Comparison of ENCODE assay signal across 13 cellular contexts in the genomic region with DNA sequence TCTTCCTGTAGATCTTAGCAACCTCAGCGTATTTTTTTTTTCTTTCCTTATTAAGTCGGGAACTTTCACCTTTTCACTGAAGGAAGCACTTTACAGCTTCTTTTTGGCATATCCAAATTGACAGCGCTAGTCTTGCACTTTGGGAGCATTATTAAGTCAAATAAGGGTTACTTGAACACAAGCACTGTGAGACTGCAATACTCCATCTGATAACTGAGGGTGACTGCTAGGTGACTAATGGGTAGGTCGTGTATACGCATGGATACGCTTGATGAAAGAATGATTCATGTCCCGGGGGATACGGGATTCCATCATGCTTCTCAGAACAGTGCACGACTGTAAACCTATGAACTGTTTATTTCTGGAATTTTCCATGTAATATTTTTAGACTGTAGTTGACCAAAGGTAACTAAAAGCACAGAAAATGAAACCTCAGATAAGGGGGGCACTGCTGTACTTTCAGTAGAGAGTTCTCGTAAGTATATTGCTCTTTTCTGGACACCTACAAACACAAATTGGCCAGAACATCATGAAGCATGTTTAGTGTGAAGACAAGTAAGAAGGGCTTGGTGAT.
DNase-seq lines count a peak whose midpoint lies in the region; ATAC-seq, FAIRE-seq and TF ChIP-seq lines count a peak whose summit lies in the region.
"Had no signal": no experiment of that assay in that cellular context is flagged by ENCODE, and none has a peak within 500 bp of the region (broad histone marks: within the 10 kb centered on the region; RNA-seq: fewer than 3 reads in every experiment).

No MANE protein-coding gene starts in this region.

- dilution Hi-C loops in keratinocyte (cut with MboI; ENCODE audit: extremely low pct_ligation_motif_present, low sequenced_read_pairs) = no loop called here

- no peak for TF ChIP-seq POLR2A in K562 (conservative IDR thresholded peaks at IDR 0.05)

- no peak overlapping the region for H3K4me3 ChIP-seq in AG04450 (ENCODE audit: low read depth, low read length)
- H3K4me3 ChIP-seq in K562 = no peak overlapping the region
- H3K4me3 ChIP-seq in keratinocyte (ENCODE audit: control insufficient read depth in 2 of 3, extremely low read depth in 1 of 3, insufficient read depth in 2 of 3, low read depth in 1 of 3, low read length in 3 of 3) = no peak overlapping the region
- H3K4me3 ChIP-seq: mucosa of descending colon had no signal

- H3K4me1 ChIP-seq in K562 (replicated peaks in 1 of 2; ENCODE audit: control insufficient read depth in 2 of 2, insufficient read depth in 2 of 2, low read length in 2 of 2) (peaks cover 2 to 46% of the 10 kb centered on the region in 2 experiments; a peak in 4 of 5 replicates), keratinocyte (ENCODE audit: control insufficient read depth, extremely low read depth, insufficient read depth, low read length) (peaks cover 41% of the 10 kb centered on the region)

- H3K4me2 ChIP-seq in K562 (ENCODE audit: insufficient read depth, low read length) (peak overlapping the region; percentile 67), keratinocyte (ENCODE audit: control insufficient read depth, extremely low read depth, insufficient read depth, low read depth, low read length) (peak overlapping the region; percentile 49)

- H2AFZ ChIP-seq in K562 (ENCODE audit: low read depth, low read length) (peak overlapping the region; percentile 36), keratinocyte (ENCODE audit: control insufficient read depth, low read length) (peak overlapping the region; percentile 69)

- peaks cover 7% of the 10 kb centered on the region; the same call in 2 of the 3 replicates for H3K36me3 ChIP-seq in K562 (ENCODE audit: control insufficient read depth, insufficient read depth, low read length)
- no peaks in the 10 kb centered on the region for H3K36me3 ChIP-seq in keratinocyte (ENCODE audit: control insufficient read depth in 2 of 2, extremely low read depth in 1 of 2, insufficient read depth in 2 of 2, low read length in 2 of 2)

- peak; percentile 84 for FAIRE-seq in K562 (lab: Jason Lieb, UNC)
- FAIRE-seq in keratinocyte (lab: Jason Lieb, UNC) = peak; percentile 90
- FAIRE-seq: GM12891, small intestine had no signal

- POLR2A ChIA-PET in AG04450 (lab: Yijun Ruan, JAX) (no interaction called here), K562 (lab: Yijun Ruan, JAX) (interaction anchor here (1.7 kb wide), 1 partner anchor 12 kb away, joined by 6 read pairs; no protein-coding TSS in a partner anchor)

- 6% methylated on average over 10 of the region's 10 CpGs for WGBS in K562 (ENCODE audit: insufficient coverage, low coverage, missing lambda C conversion rate)

- in situ Hi-C loops in K562 (cut with MboI) = no loop called here

- peak in 1 of 2 experiments; percentile 21; a peak in 2 of 4 replicates for TF ChIP-seq RAD21 in K562 (CRISPR knock-in tag; conservative IDR thresholded peaks at IDR 0.05 in 1 of 2, IDR thresholded peaks at IDR 0.05 in 1 of 2)

- no peaks in the 10 kb centered on the region for H4K20me1 ChIP-seq in K562 (replicated peaks; ENCODE audit: control insufficient read depth, insufficient read depth, low read length)
- H4K20me1 ChIP-seq in keratinocyte (ENCODE audit: control insufficient read depth, extremely low read depth, insufficient read depth, low read length) = no peaks in the 10 kb centered on the region

- DNase-seq in AG04450 (ENCODE audit: low read depth, low spot score) (peak; percentile 59), HT1080 (ENCODE audit: low read depth) (peak; percentile 89), K562 (ENCODE audit: extremely low read depth in 1 of 4, low spot score in 3 of 4) (peak; percentile 70 to 89 (median 78)), keratinocyte (ENCODE audit: low read depth, low spot score) (no peak), CD1c-positive myeloid dendritic cell (ENCODE audit: extremely low spot score) (no peak), SHP77 treated with DMSO at 0.1 percent for 48 hours (lab: John Stamatoyannopoulos, UW) (no peak), KG1 (lab: John Stamatoyannopoulos, UW) (no peak)
- DNase-seq: CD4-positive, CD25-positive, alpha-beta regulatory T cell; mucosa of descending colon; NCI-H510A treated with DMSO at 0.1 percent for 48 hours; small intestine had no signal

- peak; percentile 88 for TF ChIP-seq EP300 in K562 (IDR thresholded peaks at IDR 0.05; ENCODE audit: low read length)

- H3K9me3 ChIP-seq in AG04450 (ENCODE audit: control insufficient read depth, insufficient read depth, low read length) (peaks cover 2% of the 10 kb centered on the region), K562 (replicated peaks; ENCODE audit: control insufficient read depth, insufficient read depth, low read depth, low read length) (0 out of 2 replicates have a peak, but pooled peaks cover 3% of the 10 kb centered on the region), keratinocyte (ENCODE audit: control insufficient read depth, low read depth, low read length) (peaks cover 2% of the 10 kb centered on the region)
- H3K9me3 ChIP-seq: mucosa of descending colon had no signal

- intact Hi-C loops in K562 (cut with micrococcal nuclease) = no loop called here

- H3K9me1 ChIP-seq in K562 (ENCODE audit: control insufficient read depth, insufficient read depth, low read length) (no peaks in the 10 kb centered on the region), keratinocyte (ENCODE audit: control insufficient read depth, extremely low read depth, insufficient read depth, low read length) (no peaks in the 10 kb centered on the region)

- H3K9ac ChIP-seq in K562 (ENCODE audit: insufficient read depth in 1 of 2, low read depth in 2 of 2, low read length in 2 of 2) = peak overlapping the region in 1 of 2 experiments; percentile 54; a peak in 2 of 4 replicates
- no peak overlapping the region for H3K9ac ChIP-seq in keratinocyte (ENCODE audit: control insufficient read depth, extremely low read depth, insufficient read depth, low read length)

- peak; percentile 88 for ATAC-seq in K562
- ATAC-seq in HG02973 (IDR thresholded peaks at IDR 0.05; ENCODE audit: unreplicated experiment) = no peak
- ATAC-seq: mucosa of descending colon had no signal

- H3K27ac ChIP-seq in AG04450 (ENCODE audit: low read depth, low read length) (no peak overlapping the region), K562 (ENCODE audit: extremely low read depth, low read depth, low read length) (peak overlapping the region; percentile 50), keratinocyte (ENCODE audit: control insufficient read depth, insufficient read depth, low read length) (peak overlapping the region; percentile 90)

- H3K27me3 ChIP-seq in AG04450 (ENCODE audit: control insufficient read depth, insufficient read depth, low read length) (no peaks in the 10 kb centered on the region), K562 (ENCODE audit: control insufficient read depth in 2 of 2, insufficient read depth in 2 of 2, low read length in 2 of 2) (no peaks in the 10 kb centered on the region), keratinocyte (ENCODE audit: control insufficient read depth, extremely low read depth, insufficient read depth, low read length) (no peaks in the 10 kb centered on the region)

- H3K79me2 ChIP-seq in K562 (ENCODE audit: control insufficient read depth, insufficient read depth, low read length) (peaks cover 15% of the 10 kb centered on the region; the same call in 1 of the 3 replicates), keratinocyte (ENCODE audit: control insufficient read depth, insufficient read depth, low read length) (no peaks in the 10 kb centered on the region)

- BruUV-seq in K562 (replicated peaks; lab: Mats Ljungman, UMichigan) = no TSS peak

- TF ChIP-seq CTCF in AG04450 (IDR thresholded peaks at IDR 0.05; ENCODE audit: low read depth, low read length) = no peak
- no peak for TF ChIP-seq CTCF in K562 (IDR thresholded peaks at IDR 0.05 in 2 of 3, conservative IDR thresholded peaks at IDR 0.05 in 1 of 3; ENCODE audit: insufficient read depth in 2 of 3, low read depth in 1 of 3, low read length in 3 of 3)
- TF ChIP-seq CTCF in keratinocyte (optimal IDR thresholded peaks at IDR 0.05 in 1 of 3, IDR thresholded peaks at IDR 0.05 in 1 of 3, conservative IDR thresholded peaks at IDR 0.05 in 1 of 3; ENCODE audit: extremely low read depth in 1 of 3, insufficient read depth in 2 of 3, low read length in 3 of 3) = no peak

- CTCF ChIA-PET in AG04450 (lab: Charles Lee) (no interaction called here), K562 (lab: Yijun Ruan, JAX; ENCODE audit: low intra/inter-chr PET ratio) (no interaction called here)

TF ChIP-seq in K562, 482 proteins besides CTCF, POLR2A, EP300 and RAD21 (continues in another document):
- TF ChIP-seq RUNX1 (IDR thresholded peaks at IDR 0.05; ENCODE audit: low read depth) = no peak
- TF ChIP-seq HOXB6 (CRISPR knock-in tag; IDR thresholded peaks at IDR 0.05; ENCODE audit: borderline replicate concordance) = no peak
- TF ChIP-seq, protein P1, sequence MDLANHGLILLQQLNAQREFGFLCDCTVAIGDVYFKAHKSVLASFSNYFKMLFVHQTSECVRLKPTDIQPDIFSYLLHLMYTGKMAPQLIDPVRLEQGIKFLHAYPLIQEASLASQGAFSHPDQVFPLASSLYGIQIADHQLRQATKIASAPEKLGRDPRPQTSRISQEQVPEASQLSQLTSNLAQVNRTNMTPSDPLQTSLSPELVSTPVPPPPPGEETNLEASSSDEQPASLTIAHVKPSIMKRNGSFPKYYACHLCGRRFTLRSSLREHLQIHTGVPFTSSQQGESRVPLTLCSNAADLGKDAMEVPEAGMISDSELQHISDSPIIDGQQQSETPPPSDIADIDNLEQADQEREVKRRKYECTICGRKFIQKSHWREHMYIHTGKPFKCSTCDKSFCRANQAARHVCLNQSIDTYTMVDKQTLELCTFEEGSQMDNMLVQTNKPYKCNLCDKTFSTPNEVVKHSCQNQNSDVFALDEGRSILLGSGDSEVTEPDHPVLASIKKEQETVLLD (IDR thresholded peaks at IDR 0.05) = peak; percentile 70; the same call in 1 of the 2 replicates
- TF ChIP-seq, protein P2, sequence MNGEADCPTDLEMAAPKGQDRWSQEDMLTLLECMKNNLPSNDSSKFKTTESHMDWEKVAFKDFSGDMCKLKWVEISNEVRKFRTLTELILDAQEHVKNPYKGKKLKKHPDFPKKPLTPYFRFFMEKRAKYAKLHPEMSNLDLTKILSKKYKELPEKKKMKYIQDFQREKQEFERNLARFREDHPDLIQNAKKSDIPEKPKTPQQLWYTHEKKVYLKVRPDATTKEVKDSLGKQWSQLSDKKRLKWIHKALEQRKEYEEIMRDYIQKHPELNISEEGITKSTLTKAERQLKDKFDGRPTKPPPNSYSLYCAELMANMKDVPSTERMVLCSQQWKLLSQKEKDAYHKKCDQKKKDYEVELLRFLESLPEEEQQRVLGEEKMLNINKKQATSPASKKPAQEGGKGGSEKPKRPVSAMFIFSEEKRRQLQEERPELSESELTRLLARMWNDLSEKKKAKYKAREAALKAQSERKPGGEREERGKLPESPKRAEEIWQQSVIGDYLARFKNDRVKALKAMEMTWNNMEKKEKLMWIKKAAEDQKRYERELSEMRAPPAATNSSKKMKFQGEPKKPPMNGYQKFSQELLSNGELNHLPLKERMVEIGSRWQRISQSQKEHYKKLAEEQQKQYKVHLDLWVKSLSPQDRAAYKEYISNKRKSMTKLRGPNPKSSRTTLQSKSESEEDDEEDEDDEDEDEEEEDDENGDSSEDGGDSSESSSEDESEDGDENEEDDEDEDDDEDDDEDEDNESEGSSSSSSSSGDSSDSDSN (IDR thresholded peaks at IDR 0.05; ENCODE audit: borderline replicate concordance in 1 of 2, low read depth in 2 of 2, low read length in 2 of 2) = 0 out of 4 replicates have a peak, but pooled peaks of 1 of the 2 experiments have one; percentile 52

Comparison
In these comparisons a context has a peak if more than half of its experiments do, and no peak if none do; other contexts are left out.
1. DNase-seq: peak in AG04450 (single experiment), HT1080 (single experiment) and K562 (4 of 4); none in keratinocyte (single experiment), CD1c-positive myeloid dendritic cell (single experiment), SHP77 treated with DMSO at 0.1 percent for 48 hours (single experiment) and KG1 (single experiment).